Comparison of ENCODE assay signal across 1 cellular context in genomic region chr19:7522072-7522922, GRCh38.
A peak's percentile ranks its signal among the peaks of the same experiment; 100 is the strongest.
TF ChIP-seq lines count a peak whose summit lies in the region.

Gene MCOLN1, plus strand, starts transcription at chr19:7522624. Its CDS starts 127 bp downstream, at chr19:7522751.

TF ChIP-seq in HEK293, 187 proteins besides CTCF, POLR2A, EP300 and RAD21 (continued from another document):
- peak; percentile 68 for TF ChIP-seq PRDM10 (tag by site-specific recombination; IDR thresholded peaks at IDR 0.05)
- no peak for TF ChIP-seq RBAK (tag by site-specific recombination; IDR thresholded peaks at IDR 0.05)
- TF ChIP-seq ZNF610 (tag by site-specific recombination; IDR thresholded peaks at IDR 0.05; ENCODE audit: borderline replicate concordance): peak; percentile 85
- TF ChIP-seq ZFP41 (tag by site-specific recombination; IDR thresholded peaks at IDR 0.05; ENCODE audit: borderline replicate concordance): no peak
- TF ChIP-seq ZSCAN18 (tag by site-specific recombination; IDR thresholded peaks at IDR 0.05): no peak; the same call in 1 of the 2 replicates
- TF ChIP-seq GLI4 (tag by site-specific recombination; IDR thresholded peaks at IDR 0.05): no peak
- TF ChIP-seq, protein P1, sequence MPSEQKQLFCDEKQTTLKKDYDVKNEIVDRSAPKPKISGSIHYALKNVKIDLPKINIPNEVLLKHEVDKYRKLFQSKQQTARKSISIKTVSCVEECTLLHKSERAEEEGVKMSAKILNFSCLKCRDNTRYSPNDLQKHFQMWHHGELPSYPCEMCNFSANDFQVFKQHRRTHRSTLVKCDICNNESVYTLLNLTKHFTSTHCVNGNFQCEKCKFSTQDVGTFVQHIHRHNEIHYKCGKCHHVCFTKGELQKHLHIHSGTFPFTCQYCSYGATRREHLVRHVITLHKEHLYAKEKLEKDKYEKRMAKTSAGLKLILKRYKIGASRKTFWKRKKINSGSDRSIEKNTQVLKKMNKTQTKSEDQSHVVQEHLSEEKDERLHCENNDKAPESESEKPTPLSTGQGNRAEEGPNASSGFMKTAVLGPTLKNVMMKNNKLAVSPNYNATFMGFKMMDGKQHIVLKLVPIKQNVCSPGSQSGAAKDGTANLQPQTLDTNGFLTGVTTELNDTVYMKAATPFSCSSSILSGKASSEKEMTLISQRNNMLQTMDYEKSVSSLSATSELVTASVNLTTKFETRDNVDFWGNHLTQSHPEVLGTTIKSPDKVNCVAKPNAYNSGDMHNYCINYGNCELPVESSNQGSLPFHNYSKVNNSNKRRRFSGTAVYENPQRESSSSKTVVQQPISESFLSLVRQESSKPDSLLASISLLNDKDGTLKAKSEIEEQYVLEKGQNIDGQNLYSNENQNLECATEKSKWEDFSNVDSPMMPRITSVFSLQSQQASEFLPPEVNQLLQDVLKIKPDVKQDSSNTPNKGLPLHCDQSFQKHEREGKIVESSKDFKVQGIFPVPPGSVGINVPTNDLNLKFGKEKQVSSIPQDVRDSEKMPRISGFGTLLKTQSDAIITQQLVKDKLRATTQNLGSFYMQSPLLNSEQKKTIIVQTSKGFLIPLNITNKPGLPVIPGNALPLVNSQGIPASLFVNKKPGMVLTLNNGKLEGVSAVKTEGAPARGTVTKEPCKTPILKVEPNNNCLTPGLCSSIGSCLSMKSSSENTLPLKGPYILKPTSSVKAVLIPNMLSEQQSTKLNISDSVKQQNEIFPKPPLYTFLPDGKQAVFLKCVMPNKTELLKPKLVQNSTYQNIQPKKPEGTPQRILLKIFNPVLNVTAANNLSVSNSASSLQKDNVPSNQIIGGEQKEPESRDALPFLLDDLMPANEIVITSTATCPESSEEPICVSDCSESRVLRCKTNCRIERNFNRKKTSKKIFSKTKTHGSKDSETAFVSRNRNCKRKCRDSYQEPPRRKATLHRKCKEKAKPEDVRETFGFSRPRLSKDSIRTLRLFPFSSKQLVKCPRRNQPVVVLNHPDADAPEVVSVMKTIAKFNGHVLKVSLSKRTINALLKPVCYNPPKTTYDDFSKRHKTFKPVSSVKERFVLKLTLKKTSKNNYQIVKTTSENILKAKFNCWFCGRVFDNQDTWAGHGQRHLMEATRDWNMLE (tag by site-specific recombination; conservative IDR thresholded peaks at IDR 0.05; ENCODE audit: low read depth): 0 out of 2 replicates have a peak, but pooled peaks have one; percentile 33
- peak; percentile 91 for TF ChIP-seq ZNF341 (tag by site-specific recombination; IDR thresholded peaks at IDR 0.05; ENCODE audit: low read depth)
- TF ChIP-seq ZBTB17 (tag by site-specific recombination; IDR thresholded peaks at IDR 0.05): peak; percentile 94
- TF ChIP-seq ZNF433 (tag by site-specific recombination; IDR thresholded peaks at IDR 0.05; ENCODE audit: low read depth): no peak
- peak; percentile 76 for TF ChIP-seq PRDM4 (tag by site-specific recombination; IDR thresholded peaks at IDR 0.05)
- no peak for TF ChIP-seq ZBTB49 (tag by site-specific recombination; IDR thresholded peaks at IDR 0.05; ENCODE audit: low read depth)
- TF ChIP-seq ZNF157 (tag by site-specific recombination; IDR thresholded peaks at IDR 0.05): no peak
- no peak; the same call in 1 of the 2 replicates for TF ChIP-seq ZNF654 (tag by site-specific recombination; IDR thresholded peaks at IDR 0.05; ENCODE audit: low read depth)
- TF ChIP-seq ZNF747 (tag by site-specific recombination; IDR thresholded peaks at IDR 0.05): peak; percentile 53; the same call in 1 of the 2 replicates
- TF ChIP-seq SETDB1 (IDR thresholded peaks at IDR 0.05; ENCODE audit: insufficient read length, low read length): no peak
- TF ChIP-seq, protein P2, sequence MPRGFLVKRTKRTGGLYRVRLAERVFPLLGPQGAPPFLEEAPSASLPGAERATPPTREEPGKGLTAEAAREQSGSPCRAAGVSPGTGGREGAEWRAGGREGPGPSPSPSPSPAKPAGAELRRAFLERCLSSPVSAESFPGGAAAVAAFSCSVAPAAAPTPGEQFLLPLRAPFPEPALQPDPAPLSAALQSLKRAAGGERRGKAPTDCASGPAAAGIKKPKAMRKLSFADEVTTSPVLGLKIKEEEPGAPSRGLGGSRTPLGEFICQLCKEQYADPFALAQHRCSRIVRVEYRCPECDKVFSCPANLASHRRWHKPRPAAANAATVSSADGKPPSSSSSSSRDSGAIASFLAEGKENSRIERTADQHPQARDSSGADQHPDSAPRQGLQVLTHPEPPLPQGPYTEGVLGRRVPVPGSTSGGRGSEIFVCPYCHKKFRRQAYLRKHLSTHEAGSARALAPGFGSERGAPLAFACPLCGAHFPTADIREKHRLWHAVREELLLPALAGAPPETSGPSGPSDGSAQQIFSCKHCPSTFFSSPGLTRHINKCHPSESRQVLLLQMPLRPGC (tag by site-specific recombination; IDR thresholded peaks at IDR 0.05): peak; percentile 67; the same call in 1 of the 2 replicates
- TF ChIP-seq ZNF335 (tag by site-specific recombination; conservative IDR thresholded peaks at IDR 0.05): peak; percentile 52
- TF ChIP-seq ZNF37A (tag by site-specific recombination; IDR thresholded peaks at IDR 0.05): no peak; the same call in 1 of the 2 replicates
